ENCODE assay signal across 10 cellular contexts in genomic region chr17:28524476-28525415, GRCh38.
DNase-seq lines count a peak whose midpoint lies in the region; ATAC-seq and TF ChIP-seq lines count a peak whose summit lies in the region.
"Had no signal": no experiment of that assay in that cellular context is flagged by ENCODE, and none has a peak within 500 bp of the region (broad histone marks: within the 10 kb centered on the region; RNA-seq: fewer than 3 reads in every experiment).

No MANE protein-coding gene starts in this region.

- peak overlapping the region; percentile 10 for H3K27ac ChIP-seq in epithelial cell of prostate

- peak overlapping the region; percentile 92 for H3K27ac Mint-ChIP-seq in nephron progenitor cell
- H3K27ac Mint-ChIP-seq: activated naive CD8-positive, alpha-beta T cell had no signal

- H3K4me3 ChIP-seq in AG09309 (ENCODE audit: control insufficient read depth, low read depth, low read length): no peak overlapping the region

- no peaks in the 10 kb centered on the region for H3K9me3 Mint-ChIP-seq in nephron progenitor cell
- H3K9me3 Mint-ChIP-seq: CD8-positive, alpha-beta memory T cell had no signal

- no peak for TF ChIP-seq CTCF in AG09309 (IDR thresholded peaks at IDR 0.05; ENCODE audit: control insufficient read depth, insufficient read depth, low read depth, low read length, missing control alignments)
- no peak for TF ChIP-seq CTCF in nephron progenitor cell (IDR thresholded peaks at IDR 0.05)

- no peak for TF ChIP-seq RAD21 in Ishikawa (IDR thresholded peaks at IDR 0.05; ENCODE audit: low read depth)

- TF ChIP-seq EP300 in Ishikawa (IDR thresholded peaks at IDR 0.05; ENCODE audit: borderline replicate concordance): no peak

- H3K4me3 Mint-ChIP-seq in nephron progenitor cell: no peak overlapping the region
- H3K4me3 Mint-ChIP-seq: activated naive CD8-positive, alpha-beta T cell; CD8-positive, alpha-beta memory T cell had no signal

- DNase-seq in AG09309 (ENCODE audit: low read depth) (peak; percentile 13), epithelial cell of prostate (ENCODE audit: low read depth, low spot score) (no peak), nephron progenitor cell (no peak), AML-193 (lab: John Stamatoyannopoulos, UW) (no peak), activated gamma-delta T cell treated with Interleukin-2 at 50 U/mL for 16 hours (no peak)
- no peak for DNase-seq in effector CD8-positive, alpha-beta T cell (lab: John Stamatoyannopoulos, UW)

- peaks cover 92% of the 10 kb centered on the region for H3K4me1 Mint-ChIP-seq in nephron progenitor cell

- H3K36me3 Mint-ChIP-seq in nephron progenitor cell (ENCODE audit: low read depth): no peaks in the 10 kb centered on the region
- H3K36me3 Mint-ChIP-seq: activated naive CD8-positive, alpha-beta T cell; CD8-positive, alpha-beta memory T cell had no signal

- ATAC-seq in HG03432 (IDR thresholded peaks at IDR 0.05; ENCODE audit: unreplicated experiment): no peak

- peaks cover 11% of the 10 kb centered on the region for H3K27me3 Mint-ChIP-seq in nephron progenitor cell (ENCODE audit: low read depth, poor library complexity)
- H3K27me3 Mint-ChIP-seq: activated naive CD8-positive, alpha-beta T cell; CD8-positive, alpha-beta memory T cell had no signal

TF ChIP-seq in Ishikawa, 13 proteins besides CTCF, POLR2A, EP300 and RAD21:
- TF ChIP-seq TEAD4 (IDR thresholded peaks at IDR 0.05) (peak; percentile 38; the same call in 1 of the 2 replicates), NFIC (IDR thresholded peaks at IDR 0.05) (peak; percentile 24; the same call in 1 of the 2 replicates), CREB1 (IDR thresholded peaks at IDR 0.05; ENCODE audit: low read depth) (no peak)
